ENCODE assay signal across 13 cellular contexts in the genomic region with DNA sequence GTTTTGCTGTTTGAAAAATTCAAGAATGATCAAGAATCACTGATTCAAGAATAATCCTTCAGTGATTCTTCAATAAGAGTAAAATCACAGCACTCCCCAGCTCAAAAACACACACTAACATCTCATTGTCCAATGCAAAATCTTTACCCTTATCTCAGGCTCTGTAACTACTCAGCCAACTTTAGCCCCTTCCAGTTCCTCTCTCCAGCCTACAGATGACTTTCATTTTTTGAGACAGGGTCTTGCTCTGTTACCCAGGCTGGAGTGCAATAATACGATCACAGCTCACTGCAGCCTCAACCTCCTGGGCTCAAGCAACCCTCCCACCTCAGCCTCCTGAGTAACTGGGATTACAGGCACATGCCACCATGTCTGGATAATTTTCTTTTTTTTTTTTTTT. TPM values are rescaled to one million over a fixed set of nuclear protein-coding genes. Genes with fewer than 3 reads are reported as not detected.
A peak's percentile ranks its signal among the peaks of the same experiment; 100 is the strongest.
DNase-seq lines count a peak whose midpoint lies in the region; ATAC-seq, FAIRE-seq and TF ChIP-seq lines count a peak whose summit lies in the region.
"Had no signal": no experiment of that assay in that cellular context is flagged by ENCODE, and none has a peak within 500 bp of the region (broad histone marks: within the 10 kb centered on the region; RNA-seq: fewer than 3 reads in every experiment).

No MANE protein-coding gene starts in this region.

- H3K27ac ChIP-seq in OCI-LY3 (ENCODE audit: low read length), result peak overlapping the region; percentile 47
- no peak overlapping the region for H3K27ac ChIP-seq in endothelial cell of umbilical vein (ENCODE audit: insufficient read depth, low read depth, low read length)

- peak; percentile 60 for ATAC-seq in stimulated activated memory B cell treated with anti-CD40 and anti-IgM and Interleukin-4, amounts not matched to agents 10 μg/mL and 1 μg/mL and 100 μg/mL, for 72 hours
- ATAC-seq in GM19023 (IDR thresholded peaks at IDR 0.05; ENCODE audit: unreplicated experiment) (no peak), HG02610 (IDR thresholded peaks at IDR 0.05; ENCODE audit: unreplicated experiment) (no peak)

- H3K4me2 ChIP-seq in OCI-LY3 (ENCODE audit: low read length), result peak overlapping the region; percentile 48
- H3K4me2 ChIP-seq in endothelial cell of umbilical vein (ENCODE audit: insufficient read depth, low read length), result no peak overlapping the region

- H3K27ac Mint-ChIP-seq in activated CD4-positive, alpha-beta memory T cell treated with anti-CD3 and anti-CD28 coated beads for 36 hours, result peak overlapping the region; percentile 44
- no peak overlapping the region for H3K27ac Mint-ChIP-seq in activated CD4-positive, alpha-beta memory T cell treated with anti-CD3 and anti-CD28 coated beads, Interleukin-2, amount 10 ng/mL, durations not matched to agents 7 days and 5 days
- H3K27ac Mint-ChIP-seq in stimulated activated memory B cell treated with anti-CD40 and anti-IgM and Interleukin-4, amounts not matched to agents 10 μg/mL and 1 μg/mL and 100 μg/mL, for 72 hours, result peak overlapping the region; percentile 55

- H3K27me3 ChIP-seq in OCI-LY3 (ENCODE audit: low read depth, low read length) (no peaks in the 10 kb centered on the region), endothelial cell of umbilical vein (ENCODE audit: control insufficient read depth in 2 of 2, insufficient read depth in 2 of 2, low read length in 2 of 2) (no peaks in the 10 kb centered on the region)

- dilution Hi-C loops in endothelial cell of umbilical vein (cut with MboI; ENCODE audit: extremely low pct_ligation_motif_present, low sequenced_read_pairs), result no loop called here

- H3K79me2 ChIP-seq in OCI-LY3 (ENCODE audit: low read length) (peaks cover 99% of the 10 kb centered on the region), endothelial cell of umbilical vein (ENCODE audit: control insufficient read depth, insufficient read depth, low read length) (peaks cover 83% of the 10 kb centered on the region)

- intact Hi-C loops in activated CD4-positive, alpha-beta memory T cell treated with anti-CD3 and anti-CD28 coated beads for 36 hours (cut with micrococcal nuclease), result no loop called here
- intact Hi-C loops in endothelial cell of umbilical vein (cut with micrococcal nuclease), result no loop called here

- H3K4me3 Mint-ChIP-seq in activated CD4-positive, alpha-beta memory T cell treated with anti-CD3 and anti-CD28 coated beads for 36 hours, result no peak overlapping the region
- no peak overlapping the region for H3K4me3 Mint-ChIP-seq in activated CD4-positive, alpha-beta memory T cell treated with anti-CD3 and anti-CD28 coated beads, Interleukin-2, amount 10 ng/mL, durations not matched to agents 7 days and 5 days
- H3K4me3 Mint-ChIP-seq in stimulated activated memory B cell treated with anti-CD40 and anti-IgM and Interleukin-4, amounts not matched to agents 10 μg/mL and 1 μg/mL and 100 μg/mL, for 72 hours, result no peak overlapping the region

- BruUV-seq in endothelial cell of umbilical vein (replicated peaks; lab: Mats Ljungman, UMichigan), result no TSS peak

- DNase-seq in activated CD4-positive, alpha-beta memory T cell treated with anti-CD3 and anti-CD28 coated beads for 36 hours, result no peak
- no peak for DNase-seq in activated CD4-positive, alpha-beta memory T cell treated with anti-CD3 and anti-CD28 coated beads, Interleukin-2, amount 10 ng/mL, durations not matched to agents 7 days and 5 days
- DNase-seq in endothelial cell of umbilical vein (ENCODE audit: low read depth, low spot score), result no peak
- no peak for DNase-seq in central memory CD4-positive, alpha-beta T cell
- DNase-seq: H7, NCI-H526, right cardiac atrium, trophoblast cell had no signal

- CTCF ChIA-PET in activated CD4-positive, alpha-beta memory T cell treated with anti-CD3 and anti-CD28 coated beads for 36 hours (lab: Charles Lee), result interaction anchor here (2.1 kb wide), 1 partner anchor 25 kb away, joined by 4 read pairs; the partner anchor contains the start of gene STAT3
- CTCF ChIA-PET in activated CD4-positive, alpha-beta memory T cell treated with anti-CD3 and anti-CD28 coated beads, Interleukin-2, amount 10 ng/mL, durations not matched to agents 7 days and 5 days (lab: Charles Lee), result no interaction called here
- CTCF ChIA-PET in endothelial cell of umbilical vein (lab: Charles Lee), result no interaction called here

- H3K9me1 ChIP-seq in endothelial cell of umbilical vein (replicated peaks; ENCODE audit: control insufficient read depth, extremely low read depth, insufficient read depth, low read length), result no peaks in the 10 kb centered on the region

- H3K36me3 ChIP-seq in OCI-LY3 (replicated peaks; ENCODE audit: low read depth, low read length) (peaks cover 49% of the 10 kb centered on the region), endothelial cell of umbilical vein (ENCODE audit: control insufficient read depth in 2 of 2, extremely low read depth in 1 of 2, insufficient read depth in 2 of 2, low read length in 2 of 2) (no peaks in the 10 kb centered on the region)

- peaks cover 34% of the 10 kb centered on the region for H3K36me3 Mint-ChIP-seq in activated CD4-positive, alpha-beta memory T cell treated with anti-CD3 and anti-CD28 coated beads for 36 hours
- peaks cover 46% of the 10 kb centered on the region for H3K36me3 Mint-ChIP-seq in activated CD4-positive, alpha-beta memory T cell treated with anti-CD3 and anti-CD28 coated beads, Interleukin-2, amount 10 ng/mL, durations not matched to agents 7 days and 5 days (ENCODE audit: low read depth)
- H3K36me3 Mint-ChIP-seq in stimulated activated memory B cell treated with anti-CD40 and anti-IgM and Interleukin-4, amounts not matched to agents 10 μg/mL and 1 μg/mL and 100 μg/mL, for 72 hours, result peaks cover 36% of the 10 kb centered on the region

- no peak for TF ChIP-seq POLR2A in endothelial cell of umbilical vein (IDR thresholded peaks at IDR 0.05; ENCODE audit: low read depth, low read length)

- 0 out of 2 replicates have a peak overlapping the region, but pooled peaks have one; percentile 10 for H3K9ac ChIP-seq in OCI-LY3 (ENCODE audit: low read length)
- no peak overlapping the region for H3K9ac ChIP-seq in endothelial cell of umbilical vein (replicated peaks; ENCODE audit: extremely low read depth, insufficient read depth, low read length)

- FAIRE-seq in endothelial cell of umbilical vein (lab: Jason Lieb, UNC), result peak; percentile 12
- FAIRE-seq: GM12892 had no signal

- H3K9me3 ChIP-seq in OCI-LY3 (ENCODE audit: insufficient read depth, low read length) (no peaks in the 10 kb centered on the region), endothelial cell of umbilical vein (replicated peaks; ENCODE audit: control insufficient read depth, insufficient read depth, low read length) (no peaks in the 10 kb centered on the region)

- POLR2A ChIA-PET in activated CD4-positive, alpha-beta memory T cell treated with anti-CD3 and anti-CD28 coated beads for 36 hours (lab: Charles Lee), result no interaction called here
- POLR2A ChIA-PET in activated CD4-positive, alpha-beta memory T cell treated with anti-CD3 and anti-CD28 coated beads, Interleukin-2, amount 10 ng/mL, durations not matched to agents 7 days and 5 days (lab: Charles Lee), result no interaction called here
- POLR2A ChIA-PET in endothelial cell of umbilical vein (lab: Charles Lee), result no interaction called here

- no peak overlapping the region for H2AFZ ChIP-seq in OCI-LY3 (ENCODE audit: low read depth, low read length)
- no peak overlapping the region for H2AFZ ChIP-seq in endothelial cell of umbilical vein (ENCODE audit: low read depth, low read length)

- H4K20me1 ChIP-seq in OCI-LY3 (ENCODE audit: insufficient read depth, low read length) (peaks cover 98% of the 10 kb centered on the region), endothelial cell of umbilical vein (replicated peaks; ENCODE audit: control insufficient read depth, extremely low read depth, insufficient read depth, low read length) (peaks cover 9% of the 10 kb centered on the region)

- peaks cover 74% of the 10 kb centered on the region for H3K4me1 ChIP-seq in OCI-LY3 (ENCODE audit: low read length)
- no peaks in the 10 kb centered on the region for H3K4me1 ChIP-seq in endothelial cell of umbilical vein (ENCODE audit: control insufficient read depth, extremely low read depth, insufficient read depth, low read length)

- TF ChIP-seq CTCF in OCI-LY3 (IDR thresholded peaks at IDR 0.05; ENCODE audit: low read depth, low read length), result no peak
- TF ChIP-seq CTCF in endothelial cell of umbilical vein (IDR thresholded peaks at IDR 0.05; ENCODE audit: extremely low read depth in 1 of 2, insufficient read depth in 1 of 2, low read depth in 1 of 2, low read length in 2 of 2), result no peak

- H3K4me3 ChIP-seq in OCI-LY3 (ENCODE audit: low read length) (no peak overlapping the region), endothelial cell of umbilical vein (replicated peaks in 1 of 3; ENCODE audit: insufficient read depth in 1 of 3, low read depth in 1 of 3, low read length in 3 of 3) (no peak overlapping the region)

- no peaks in the 10 kb centered on the region for H3K27me3 Mint-ChIP-seq in activated CD4-positive, alpha-beta memory T cell treated with anti-CD3 and anti-CD28 coated beads for 36 hours
- H3K27me3 Mint-ChIP-seq in activated CD4-positive, alpha-beta memory T cell treated with anti-CD3 and anti-CD28 coated beads, Interleukin-2, amount 10 ng/mL, durations not matched to agents 7 days and 5 days, result no peaks in the 10 kb centered on the region
- no peaks in the 10 kb centered on the region for H3K27me3 Mint-ChIP-seq in stimulated activated memory B cell treated with anti-CD40 and anti-IgM and Interleukin-4, amounts not matched to agents 10 μg/mL and 1 μg/mL and 100 μg/mL, for 72 hours

- H3K9me3 Mint-ChIP-seq in activated CD4-positive, alpha-beta memory T cell treated with anti-CD3 and anti-CD28 coated beads for 36 hours, result no peaks in the 10 kb centered on the region
- no peaks in the 10 kb centered on the region for H3K9me3 Mint-ChIP-seq in activated CD4-positive, alpha-beta memory T cell treated with anti-CD3 and anti-CD28 coated beads, Interleukin-2, amount 10 ng/mL, durations not matched to agents 7 days and 5 days
- H3K9me3 Mint-ChIP-seq in stimulated activated memory B cell treated with anti-CD40 and anti-IgM and Interleukin-4, amounts not matched to agents 10 μg/mL and 1 μg/mL and 100 μg/mL, for 72 hours, result no peaks in the 10 kb centered on the region

- peaks cover 76% of the 10 kb centered on the region for H3K4me1 Mint-ChIP-seq in activated CD4-positive, alpha-beta memory T cell treated with anti-CD3 and anti-CD28 coated beads for 36 hours (ENCODE audit: low read depth)
- peaks cover 67% of the 10 kb centered on the region for H3K4me1 Mint-ChIP-seq in activated CD4-positive, alpha-beta memory T cell treated with anti-CD3 and anti-CD28 coated beads, Interleukin-2, amount 10 ng/mL, durations not matched to agents 7 days and 5 days
- H3K4me1 Mint-ChIP-seq in stimulated activated memory B cell treated with anti-CD40 and anti-IgM and Interleukin-4, amounts not matched to agents 10 μg/mL and 1 μg/mL and 100 μg/mL, for 72 hours, result peaks cover 83% of the 10 kb centered on the region

RNA-seq across cellular contexts. Expression of gene STAT3, which starts 25.0 kb away (rescaled TPM):
- 100 to 1,000 TPM; 194 to 198 TPM for total RNA-seq in activated CD4-positive, alpha-beta memory T cell treated with anti-CD3 and anti-CD28 coated beads for 36 hours
- total RNA-seq in activated CD4-positive, alpha-beta memory T cell treated with anti-CD3 and anti-CD28 coated beads, Interleukin-2, amount 10 ng/mL, durations not matched to agents 7 days and 5 days, result 100 to 1,000 TPM; 130 to 135 TPM
- 108 and 124 TPM in 2 replicates for total RNA-seq in endothelial cell of umbilical vein
- polyA plus RNA-seq in endothelial cell of umbilical vein, result 48.2 and 59.1 TPM in 2 replicates
- 53.0 and 53.1 TPM in 2 replicates for polyA plus RNA-seq in endothelial cell of umbilical vein (2011; cell fraction: cytosol; rRNA removed)
- polyA plus RNA-seq in endothelial cell of umbilical vein (2011; cell fraction: nucleus; rRNA removed), result 102 and 117 TPM in 2 replicates
- polyA plus RNA-seq in endothelial cell of umbilical vein (2012), result 74.6 and 78.3 TPM in 2 replicates
- 130 and 144 TPM in 2 replicates for polyA minus RNA-seq in endothelial cell of umbilical vein
- polyA minus RNA-seq in endothelial cell of umbilical vein (2011; cell fraction: cytosol; rRNA and poly(A)+ RNA removed), result 55.0 TPM
- polyA minus RNA-seq in endothelial cell of umbilical vein (2011; cell fraction: nucleus; rRNA and poly(A)+ RNA removed), result 64.6 and 75.9 TPM in 2 replicates

RNA-seq across cellular contexts. Expression of gene CAVIN1, which starts 59.8 kb away (rescaled TPM):
- 1 to 10 TPM; 2.5 to 2.9 TPM for total RNA-seq in activated CD4-positive, alpha-beta memory T cell treated with anti-CD3 and anti-CD28 coated beads for 36 hours
- total RNA-seq in activated CD4-positive, alpha-beta memory T cell treated with anti-CD3 and anti-CD28 coated beads, Interleukin-2, amount 10 ng/mL, durations not matched to agents 7 days and 5 days, result 1 to 10 TPM; 1.0 to 1.1 TPM
- 663 and 684 TPM in 2 replicates for total RNA-seq in endothelial cell of umbilical vein
- polyA plus RNA-seq in endothelial cell of umbilical vein, result 292 and 303 TPM in 2 replicates
- polyA plus RNA-seq in endothelial cell of umbilical vein (2011; cell fraction: cytosol; rRNA removed), result 292 and 325 TPM in 2 replicates
- 136 and 153 TPM in 2 replicates for polyA plus RNA-seq in endothelial cell of umbilical vein (2011; cell fraction: nucleus; rRNA removed)
- polyA plus RNA-seq in endothelial cell of umbilical vein (2012), result 489 and 555 TPM in 2 replicates
- polyA minus RNA-seq in endothelial cell of umbilical vein, result 263 and 271 TPM in 2 replicates
- 99.5 TPM for polyA minus RNA-seq in endothelial cell of umbilical vein (2011; cell fraction: cytosol; rRNA and poly(A)+ RNA removed)
- polyA minus RNA-seq in endothelial cell of umbilical vein (2011; cell fraction: nucleus; rRNA and poly(A)+ RNA removed), result 60.6 and 86.5 TPM in 2 replicates

Comparison
In these comparisons a context has a peak if more than half of its experiments do, and no peak if none do; other contexts are left out.
1. RNA of gene CAVIN1, which starts 59.8 kb away (total RNA-seq): 663 to 684 TPM in endothelial cell of umbilical vein; 2.5 to 2.9 TPM in activated CD4-positive, alpha-beta memory T cell treated with anti-CD3 and anti-CD28 coated beads for 36 hours and 1.0 to 1.1 TPM in activated CD4-positive, alpha-beta memory T cell treated with anti-CD3 and anti-CD28 coated beads, Interleukin-2, amount 10 ng/mL, durations not matched to agents 7 days and 5 days; every median in the first group is over 100 times any median in the second.